2 cellular contexts compared by ENCODE assay signal in genomic region chr6:3911614-3912336, GRCh38.
TF ChIP-seq lines count a peak whose summit lies in the region.

No MANE protein-coding gene starts in this region.

TF ChIP-seq in A549, 52 proteins besides CTCF, POLR2A, EP300 and RAD21:
- TF ChIP-seq ZSCAN20 (CRISPR knock-in tag; IDR thresholded peaks at IDR 0.05) (no peak), KDM1A (IDR thresholded peaks at IDR 0.05; ENCODE audit: low read depth) (no peak), GATA3 (IDR thresholded peaks at IDR 0.05; ENCODE audit: borderline replicate concordance) (peak; percentile 97), JUN (IDR thresholded peaks at IDR 0.05) (peak; percentile 54 to 84; a peak in 3 of 5 replicates), PBX3 (IDR thresholded peaks at IDR 0.05) (0 out of 2 replicates have a peak, but pooled peaks have one; percentile 31), FOSL2 (IDR thresholded peaks at IDR 0.05) (peak; percentile 94), FOSL2 (CRISPR knock-in tag; IDR thresholded peaks at IDR 0.05) (peak; percentile 92), CEBPB (IDR thresholded peaks at IDR 0.05) (peak; percentile 12 to 47; a peak in 1 of 4 replicates), HOXB5 (CRISPR knock-in tag; IDR thresholded peaks at IDR 0.05) (no peak), HOXA7 (CRISPR knock-in tag; IDR thresholded peaks at IDR 0.05) (no peak), MAZ (IDR thresholded peaks at IDR 0.05; ENCODE audit: borderline replicate concordance, low read depth, low read length) (no peak), SMC3 (IDR thresholded peaks at IDR 0.05) (peak; percentile 26; the same call in 1 of the 3 replicates), JUNB (IDR thresholded peaks at IDR 0.05) (peak; percentile 94)
- TF ChIP-seq, protein P1, sequence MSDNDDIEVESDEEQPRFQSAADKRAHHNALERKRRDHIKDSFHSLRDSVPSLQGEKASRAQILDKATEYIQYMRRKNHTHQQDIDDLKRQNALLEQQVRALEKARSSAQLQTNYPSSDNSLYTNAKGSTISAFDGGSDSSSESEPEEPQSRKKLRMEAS (IDR thresholded peaks at IDR 0.05) = peak; percentile 66; the same call in 1 of the 2 replicates

TF ChIP-seq in H1, 55 proteins besides CTCF, POLR2A, EP300 and RAD21:
- TF ChIP-seq CREB1 (IDR thresholded peaks at IDR 0.05) = no peak
- TF ChIP-seq HDAC6 (IDR thresholded peaks at IDR 0.05; ENCODE audit: low read depth, low read length) = no peak
- TF ChIP-seq KDM5A (IDR thresholded peaks at IDR 0.05; ENCODE audit: low read length) = no peak
- no peak for TF ChIP-seq POLR2AphosphoS5 (IDR thresholded peaks at IDR 0.05; ENCODE audit: low read depth, low read length)
- TF ChIP-seq EGR1 (IDR thresholded peaks at IDR 0.05; ENCODE audit: borderline replicate concordance, low read depth, low read length) = no peak
- no peak for TF ChIP-seq SP4 (IDR thresholded peaks at IDR 0.05; ENCODE audit: low read length)
- TF ChIP-seq RBBP5 (IDR thresholded peaks at IDR 0.05; ENCODE audit: borderline replicate concordance, low read depth, low read length) = no peak
- no peak for TF ChIP-seq RNF2 (IDR thresholded peaks at IDR 0.05; ENCODE audit: borderline replicate concordance, low read depth, low read length, missing control alignments, poor library complexity, severe bottlenecking)
- no peak for TF ChIP-seq BRCA1 (IDR thresholded peaks at IDR 0.05; ENCODE audit: low read depth, low read length)
- no peak for TF ChIP-seq CTBP2 (IDR thresholded peaks at IDR 0.05; ENCODE audit: borderline replicate concordance, insufficient read depth, insufficient read length, low read length)
- TF ChIP-seq, protein P2, sequence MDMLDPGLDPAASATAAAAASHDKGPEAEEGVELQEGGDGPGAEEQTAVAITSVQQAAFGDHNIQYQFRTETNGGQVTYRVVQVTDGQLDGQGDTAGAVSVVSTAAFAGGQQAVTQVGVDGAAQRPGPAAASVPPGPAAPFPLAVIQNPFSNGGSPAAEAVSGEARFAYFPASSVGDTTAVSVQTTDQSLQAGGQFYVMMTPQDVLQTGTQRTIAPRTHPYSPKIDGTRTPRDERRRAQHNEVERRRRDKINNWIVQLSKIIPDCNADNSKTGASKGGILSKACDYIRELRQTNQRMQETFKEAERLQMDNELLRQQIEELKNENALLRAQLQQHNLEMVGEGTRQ (IDR thresholded peaks at IDR 0.05; ENCODE audit: low read length) = no peak
- TF ChIP-seq, protein P3, sequence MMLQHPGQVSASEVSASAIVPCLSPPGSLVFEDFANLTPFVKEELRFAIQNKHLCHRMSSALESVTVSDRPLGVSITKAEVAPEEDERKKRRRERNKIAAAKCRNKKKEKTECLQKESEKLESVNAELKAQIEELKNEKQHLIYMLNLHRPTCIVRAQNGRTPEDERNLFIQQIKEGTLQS (IDR thresholded peaks at IDR 0.05; ENCODE audit: insufficient read depth, low read depth, low read length) = no peak
